1 cellular context compared by ENCODE assay signal in genomic region chr6:11224252-11224965, GRCh38.
TF ChIP-seq lines count a peak whose summit lies in the region.

No MANE protein-coding gene starts in this region.

TF ChIP-seq in HepG2, 621 proteins besides CTCF, POLR2A, EP300 and RAD21 (continued from another document and continues in another):
- TF ChIP-seq MEIS1 (CRISPR knock-in tag; IDR thresholded peaks at IDR 0.05; ENCODE audit: borderline replicate concordance), result no peak
- TF ChIP-seq, protein P1, sequence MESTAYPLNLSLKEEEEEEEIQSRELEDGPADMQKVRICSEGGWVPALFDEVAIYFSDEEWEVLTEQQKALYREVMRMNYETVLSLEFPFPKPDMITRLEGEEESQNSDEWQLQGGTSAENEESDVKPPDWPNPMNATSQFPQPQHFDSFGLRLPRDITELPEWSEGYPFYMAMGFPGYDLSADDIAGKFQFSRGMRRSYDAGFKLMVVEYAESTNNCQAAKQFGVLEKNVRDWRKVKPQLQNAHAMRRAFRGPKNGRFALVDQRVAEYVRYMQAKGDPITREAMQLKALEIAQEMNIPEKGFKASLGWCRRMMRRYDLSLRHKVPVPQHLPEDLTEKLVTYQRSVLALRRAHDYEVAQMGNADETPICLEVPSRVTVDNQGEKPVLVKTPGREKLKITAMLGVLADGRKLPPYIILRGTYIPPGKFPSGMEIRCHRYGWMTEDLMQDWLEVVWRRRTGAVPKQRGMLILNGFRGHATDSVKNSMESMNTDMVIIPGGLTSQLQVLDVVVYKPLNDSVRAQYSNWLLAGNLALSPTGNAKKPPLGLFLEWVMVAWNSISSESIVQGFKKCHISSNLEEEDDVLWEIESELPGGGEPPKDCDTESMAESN (CRISPR knock-in tag; conservative IDR thresholded peaks at IDR 0.05), result no peak
- TF ChIP-seq ZNF414 (CRISPR knock-in tag; IDR thresholded peaks at IDR 0.05), result peak; percentile 33
- TF ChIP-seq JUN (CRISPR knock-in tag; IDR thresholded peaks at IDR 0.05), result no peak
- TF ChIP-seq ZNF841 (CRISPR knock-in tag; IDR thresholded peaks at IDR 0.05; ENCODE audit: borderline replicate concordance), result no peak
- no peak for TF ChIP-seq ZNF350 (CRISPR knock-in tag; IDR thresholded peaks at IDR 0.05; ENCODE audit: borderline replicate concordance, low read depth)
- TF ChIP-seq FOXC1 (CRISPR knock-in tag; IDR thresholded peaks at IDR 0.05; ENCODE audit: borderline replicate concordance), result no peak
- TF ChIP-seq ZSCAN31 (CRISPR knock-in tag; IDR thresholded peaks at IDR 0.05; ENCODE audit: low read depth), result no peak
- TF ChIP-seq HMGXB3 (CRISPR knock-in tag; IDR thresholded peaks at IDR 0.05; ENCODE audit: borderline replicate concordance), result 0 out of 2 replicates have a peak, but pooled peaks have one; percentile 16
- TF ChIP-seq ZMYM4 (CRISPR knock-in tag; IDR thresholded peaks at IDR 0.05), result 0 out of 2 replicates have a peak, but pooled peaks have one; percentile 13
- no peak for TF ChIP-seq SP140L (CRISPR knock-in tag; IDR thresholded peaks at IDR 0.05; ENCODE audit: borderline replicate concordance)
- no peak for TF ChIP-seq KDM6A (CRISPR knock-in tag; IDR thresholded peaks at IDR 0.05; ENCODE audit: low read depth)
- no peak for TF ChIP-seq MYC (CRISPR knock-in tag; IDR thresholded peaks at IDR 0.05; ENCODE audit: borderline replicate concordance)
- TF ChIP-seq ZNF441 (CRISPR knock-in tag; IDR thresholded peaks at IDR 0.05; ENCODE audit: borderline replicate concordance), result no peak
- TF ChIP-seq ZBTB38 (CRISPR knock-in tag; IDR thresholded peaks at IDR 0.05), result peak; percentile 82
- TF ChIP-seq ZBED4 (CRISPR knock-in tag; IDR thresholded peaks at IDR 0.05; ENCODE audit: borderline replicate concordance), result 0 out of 2 replicates have a peak, but pooled peaks have one; percentile 18
- no peak for TF ChIP-seq MXD1 (CRISPR knock-in tag; IDR thresholded peaks at IDR 0.05)
- TF ChIP-seq ZNF781 (CRISPR knock-in tag; IDR thresholded peaks at IDR 0.05; ENCODE audit: borderline replicate concordance, not compliant biosample characterization), result no peak
- TF ChIP-seq GABPB1 (CRISPR knock-in tag; IDR thresholded peaks at IDR 0.05), result no peak
- TF ChIP-seq, protein P2, sequence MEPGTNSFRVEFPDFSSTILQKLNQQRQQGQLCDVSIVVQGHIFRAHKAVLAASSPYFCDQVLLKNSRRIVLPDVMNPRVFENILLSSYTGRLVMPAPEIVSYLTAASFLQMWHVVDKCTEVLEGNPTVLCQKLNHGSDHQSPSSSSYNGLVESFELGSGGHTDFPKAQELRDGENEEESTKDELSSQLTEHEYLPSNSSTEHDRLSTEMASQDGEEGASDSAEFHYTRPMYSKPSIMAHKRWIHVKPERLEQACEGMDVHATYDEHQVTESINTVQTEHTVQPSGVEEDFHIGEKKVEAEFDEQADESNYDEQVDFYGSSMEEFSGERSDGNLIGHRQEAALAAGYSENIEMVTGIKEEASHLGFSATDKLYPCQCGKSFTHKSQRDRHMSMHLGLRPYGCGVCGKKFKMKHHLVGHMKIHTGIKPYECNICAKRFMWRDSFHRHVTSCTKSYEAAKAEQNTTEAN (CRISPR knock-in tag; conservative IDR thresholded peaks at IDR 0.05), result no peak
- TF ChIP-seq, protein P3, sequence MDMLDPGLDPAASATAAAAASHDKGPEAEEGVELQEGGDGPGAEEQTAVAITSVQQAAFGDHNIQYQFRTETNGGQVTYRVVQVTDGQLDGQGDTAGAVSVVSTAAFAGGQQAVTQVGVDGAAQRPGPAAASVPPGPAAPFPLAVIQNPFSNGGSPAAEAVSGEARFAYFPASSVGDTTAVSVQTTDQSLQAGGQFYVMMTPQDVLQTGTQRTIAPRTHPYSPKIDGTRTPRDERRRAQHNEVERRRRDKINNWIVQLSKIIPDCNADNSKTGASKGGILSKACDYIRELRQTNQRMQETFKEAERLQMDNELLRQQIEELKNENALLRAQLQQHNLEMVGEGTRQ (IDR thresholded peaks at IDR 0.05; ENCODE audit: low read depth, low read length), result no peak
- TF ChIP-seq, protein P3 (CRISPR knock-in tag; IDR thresholded peaks at IDR 0.05; ENCODE audit: borderline replicate concordance), result no peak
- TF ChIP-seq, protein P4, sequence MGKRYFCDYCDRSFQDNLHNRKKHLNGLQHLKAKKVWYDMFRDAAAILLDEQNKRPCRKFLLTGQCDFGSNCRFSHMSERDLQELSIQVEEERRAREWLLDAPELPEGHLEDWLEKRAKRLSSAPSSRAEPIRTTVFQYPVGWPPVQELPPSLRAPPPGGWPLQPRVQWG (CRISPR knock-in tag; IDR thresholded peaks at IDR 0.05; ENCODE audit: borderline replicate concordance, low read depth), result no peak
- 0 out of 2 replicates have a peak, but pooled peaks have one; percentile 22 for TF ChIP-seq HBP1 (CRISPR knock-in tag; IDR thresholded peaks at IDR 0.05; ENCODE audit: low read depth)
- TF ChIP-seq STAT5B (CRISPR knock-in tag; IDR thresholded peaks at IDR 0.05), result no peak
- no peak for TF ChIP-seq YY1 (IDR thresholded peaks at IDR 0.05; ENCODE audit: insufficient read depth, insufficient replicate concordance, low read depth, low read length)
- TF ChIP-seq POLR2G (IDR thresholded peaks at IDR 0.05; ENCODE audit: low read depth, low read length), result peak; percentile 50
- TF ChIP-seq EEA1 (CRISPR knock-in tag; IDR thresholded peaks at IDR 0.05; ENCODE audit: borderline replicate concordance), result no peak
- 0 out of 2 replicates have a peak, but pooled peaks have one; percentile 32 for TF ChIP-seq KAT7 (CRISPR knock-in tag; IDR thresholded peaks at IDR 0.05; ENCODE audit: borderline replicate concordance)
- no peak for TF ChIP-seq ZNF788 (CRISPR knock-in tag; IDR thresholded peaks at IDR 0.05; ENCODE audit: borderline replicate concordance)
- TF ChIP-seq ZNF687 (CRISPR knock-in tag; IDR thresholded peaks at IDR 0.05), result peak; percentile 35; the same call in 1 of the 2 replicates
- no peak for TF ChIP-seq TCF7L2 (IDR thresholded peaks at IDR 0.05; ENCODE audit: low read depth, low read length)
